1 cellular context compared by ENCODE assay signal in the genomic region with DNA sequence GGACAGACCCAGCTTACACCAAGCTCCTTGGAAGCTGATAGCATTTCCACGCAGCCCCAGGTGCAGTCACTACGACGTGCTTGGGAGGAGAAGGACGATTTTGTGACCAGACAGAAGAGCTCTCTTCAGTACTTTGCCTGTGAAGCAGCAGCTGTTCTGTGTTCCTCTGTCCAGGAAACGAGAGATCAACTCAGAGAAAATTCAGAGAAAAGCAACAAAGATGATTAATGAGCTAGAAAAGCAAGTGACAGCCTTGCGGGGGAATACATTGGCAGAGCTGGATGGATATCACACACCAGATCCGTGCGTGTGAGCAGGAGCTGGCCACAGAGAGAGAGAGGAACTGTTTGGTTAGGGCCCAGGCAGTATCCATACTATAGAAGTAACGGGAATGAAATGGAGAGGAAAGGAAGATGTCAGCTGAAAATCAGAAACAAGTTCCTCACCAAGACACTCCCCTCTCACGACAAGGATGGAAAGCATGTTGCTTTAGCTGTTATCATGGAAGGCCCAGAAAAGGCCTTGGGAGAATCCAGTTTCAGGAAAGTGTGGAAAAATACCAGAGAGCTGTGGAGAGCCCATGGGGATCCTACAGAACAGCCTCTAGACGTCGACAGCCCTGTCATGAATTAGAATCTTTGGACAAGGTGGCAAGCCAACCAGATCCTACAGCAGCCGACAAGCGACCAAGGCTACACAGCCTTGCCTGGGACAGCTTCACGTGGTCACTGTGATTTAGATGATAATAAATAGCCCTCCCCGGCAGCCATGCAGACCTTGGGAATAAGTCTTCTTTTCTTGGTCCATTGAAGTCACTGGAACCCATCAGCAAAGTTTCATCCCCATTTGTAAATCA.
A peak's percentile ranks its signal among the peaks of the same experiment; 100 is the strongest.
TF ChIP-seq lines count a peak whose summit lies in the region.

No MANE protein-coding gene starts in this region.

TF ChIP-seq in H1, 55 proteins besides CTCF, POLR2A, EP300 and RAD21:
- TF ChIP-seq SP2 (IDR thresholded peaks at IDR 0.05; ENCODE audit: low read length) (no peak), TAF7 (optimal IDR thresholded peaks at IDR 0.05; ENCODE audit: borderline replicate concordance, low read depth, low read length) (peak; percentile 36), HDAC6 (IDR thresholded peaks at IDR 0.05; ENCODE audit: low read depth, low read length) (no peak), SIN3A (conservative IDR thresholded peaks at IDR 0.05 in 1 of 2, IDR thresholded peaks at IDR 0.05 in 1 of 2; ENCODE audit: low read depth in 1 of 2, low read length in 2 of 2) (no peak), HDAC2 (IDR thresholded peaks at IDR 0.05; ENCODE audit: borderline replicate concordance in 1 of 2, low read depth in 2 of 2, low read length in 2 of 2) (no peak)
- TF ChIP-seq, protein P1, sequence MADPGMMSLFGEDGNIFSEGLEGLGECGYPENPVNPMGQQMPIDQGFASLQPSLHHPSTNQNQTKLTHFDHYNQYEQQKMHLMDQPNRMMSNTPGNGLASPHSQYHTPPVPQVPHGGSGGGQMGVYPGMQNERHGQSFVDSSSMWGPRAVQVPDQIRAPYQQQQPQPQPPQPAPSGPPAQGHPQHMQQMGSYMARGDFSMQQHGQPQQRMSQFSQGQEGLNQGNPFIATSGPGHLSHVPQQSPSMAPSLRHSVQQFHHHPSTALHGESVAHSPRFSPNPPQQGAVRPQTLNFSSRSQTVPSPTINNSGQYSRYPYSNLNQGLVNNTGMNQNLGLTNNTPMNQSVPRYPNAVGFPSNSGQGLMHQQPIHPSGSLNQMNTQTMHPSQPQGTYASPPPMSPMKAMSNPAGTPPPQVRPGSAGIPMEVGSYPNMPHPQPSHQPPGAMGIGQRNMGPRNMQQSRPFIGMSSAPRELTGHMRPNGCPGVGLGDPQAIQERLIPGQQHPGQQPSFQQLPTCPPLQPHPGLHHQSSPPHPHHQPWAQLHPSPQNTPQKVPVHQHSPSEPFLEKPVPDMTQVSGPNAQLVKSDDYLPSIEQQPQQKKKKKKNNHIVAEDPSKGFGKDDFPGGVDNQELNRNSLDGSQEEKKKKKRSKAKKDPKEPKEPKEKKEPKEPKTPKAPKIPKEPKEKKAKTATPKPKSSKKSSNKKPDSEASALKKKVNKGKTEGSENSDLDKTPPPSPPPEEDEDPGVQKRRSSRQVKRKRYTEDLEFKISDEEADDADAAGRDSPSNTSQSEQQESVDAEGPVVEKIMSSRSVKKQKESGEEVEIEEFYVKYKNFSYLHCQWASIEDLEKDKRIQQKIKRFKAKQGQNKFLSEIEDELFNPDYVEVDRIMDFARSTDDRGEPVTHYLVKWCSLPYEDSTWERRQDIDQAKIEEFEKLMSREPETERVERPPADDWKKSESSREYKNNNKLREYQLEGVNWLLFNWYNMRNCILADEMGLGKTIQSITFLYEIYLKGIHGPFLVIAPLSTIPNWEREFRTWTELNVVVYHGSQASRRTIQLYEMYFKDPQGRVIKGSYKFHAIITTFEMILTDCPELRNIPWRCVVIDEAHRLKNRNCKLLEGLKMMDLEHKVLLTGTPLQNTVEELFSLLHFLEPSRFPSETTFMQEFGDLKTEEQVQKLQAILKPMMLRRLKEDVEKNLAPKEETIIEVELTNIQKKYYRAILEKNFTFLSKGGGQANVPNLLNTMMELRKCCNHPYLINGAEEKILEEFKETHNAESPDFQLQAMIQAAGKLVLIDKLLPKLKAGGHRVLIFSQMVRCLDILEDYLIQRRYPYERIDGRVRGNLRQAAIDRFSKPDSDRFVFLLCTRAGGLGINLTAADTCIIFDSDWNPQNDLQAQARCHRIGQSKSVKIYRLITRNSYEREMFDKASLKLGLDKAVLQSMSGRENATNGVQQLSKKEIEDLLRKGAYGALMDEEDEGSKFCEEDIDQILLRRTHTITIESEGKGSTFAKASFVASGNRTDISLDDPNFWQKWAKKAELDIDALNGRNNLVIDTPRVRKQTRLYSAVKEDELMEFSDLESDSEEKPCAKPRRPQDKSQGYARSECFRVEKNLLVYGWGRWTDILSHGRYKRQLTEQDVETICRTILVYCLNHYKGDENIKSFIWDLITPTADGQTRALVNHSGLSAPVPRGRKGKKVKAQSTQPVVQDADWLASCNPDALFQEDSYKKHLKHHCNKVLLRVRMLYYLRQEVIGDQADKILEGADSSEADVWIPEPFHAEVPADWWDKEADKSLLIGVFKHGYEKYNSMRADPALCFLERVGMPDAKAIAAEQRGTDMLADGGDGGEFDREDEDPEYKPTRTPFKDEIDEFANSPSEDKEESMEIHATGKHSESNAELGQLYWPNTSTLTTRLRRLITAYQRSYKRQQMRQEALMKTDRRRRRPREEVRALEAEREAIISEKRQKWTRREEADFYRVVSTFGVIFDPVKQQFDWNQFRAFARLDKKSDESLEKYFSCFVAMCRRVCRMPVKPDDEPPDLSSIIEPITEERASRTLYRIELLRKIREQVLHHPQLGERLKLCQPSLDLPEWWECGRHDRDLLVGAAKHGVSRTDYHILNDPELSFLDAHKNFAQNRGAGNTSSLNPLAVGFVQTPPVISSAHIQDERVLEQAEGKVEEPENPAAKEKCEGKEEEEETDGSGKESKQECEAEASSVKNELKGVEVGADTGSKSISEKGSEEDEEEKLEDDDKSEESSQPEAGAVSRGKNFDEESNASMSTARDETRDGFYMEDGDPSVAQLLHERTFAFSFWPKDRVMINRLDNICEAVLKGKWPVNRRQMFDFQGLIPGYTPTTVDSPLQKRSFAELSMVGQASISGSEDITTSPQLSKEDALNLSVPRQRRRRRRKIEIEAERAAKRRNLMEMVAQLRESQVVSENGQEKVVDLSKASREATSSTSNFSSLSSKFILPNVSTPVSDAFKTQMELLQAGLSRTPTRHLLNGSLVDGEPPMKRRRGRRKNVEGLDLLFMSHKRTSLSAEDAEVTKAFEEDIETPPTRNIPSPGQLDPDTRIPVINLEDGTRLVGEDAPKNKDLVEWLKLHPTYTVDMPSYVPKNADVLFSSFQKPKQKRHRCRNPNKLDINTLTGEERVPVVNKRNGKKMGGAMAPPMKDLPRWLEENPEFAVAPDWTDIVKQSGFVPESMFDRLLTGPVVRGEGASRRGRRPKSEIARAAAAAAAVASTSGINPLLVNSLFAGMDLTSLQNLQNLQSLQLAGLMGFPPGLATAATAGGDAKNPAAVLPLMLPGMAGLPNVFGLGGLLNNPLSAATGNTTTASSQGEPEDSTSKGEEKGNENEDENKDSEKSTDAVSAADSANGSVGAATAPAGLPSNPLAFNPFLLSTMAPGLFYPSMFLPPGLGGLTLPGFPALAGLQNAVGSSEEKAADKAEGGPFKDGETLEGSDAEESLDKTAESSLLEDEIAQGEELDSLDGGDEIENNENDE (IDR thresholded peaks at IDR 0.05; ENCODE audit: insufficient replicate concordance, low read length) = no peak
